In genomic region chr6:112780498-112781096, GRCh38 we compare ENCODE assay signal across 8 cellular contexts.
DNase-seq lines count a peak whose midpoint lies in the region; ATAC-seq, FAIRE-seq and TF ChIP-seq lines count a peak whose summit lies in the region.

No MANE protein-coding gene starts in this region.

- H3K4me1 Mint-ChIP-seq in activated CD4-positive, alpha-beta T cell treated with anti-CD3 and anti-CD28 coated beads, Interleukin-2, amount 10 ng/mL, durations not matched to agents 7 days and 5 days = no peaks in the 10 kb centered on the region
- H3K4me1 Mint-ChIP-seq in stimulated activated naive B cell treated with anti-CD40 and anti-IgM and Interleukin-4, amounts not matched to agents 10 μg/mL and 1 μg/mL and 100 μg/mL, for 72 hours = no peaks in the 10 kb centered on the region

- no peaks in the 10 kb centered on the region for H3K36me3 Mint-ChIP-seq in activated CD4-positive, alpha-beta T cell treated with anti-CD3 and anti-CD28 coated beads, Interleukin-2, amount 10 ng/mL, durations not matched to agents 7 days and 5 days (ENCODE audit: low read depth)
- no peaks in the 10 kb centered on the region for H3K36me3 Mint-ChIP-seq in stimulated activated naive B cell treated with anti-CD40 and anti-IgM and Interleukin-4, amounts not matched to agents 10 μg/mL and 1 μg/mL and 100 μg/mL, for 72 hours

- FAIRE-seq in HTR-8/SVneo (lab: Jason Lieb, UNC) (no peak), kidney (lab: Jason Lieb, UNC) (peak; percentile 86)

- no peak overlapping the region for H3K4me3 ChIP-seq in NT2/D1 (ENCODE audit: insufficient read length, low read depth)
- no peak overlapping the region for H3K4me3 ChIP-seq in breast epithelium
- no peak overlapping the region for H3K4me3 ChIP-seq in kidney (ENCODE audit: low read length in 2 of 2)

- peak; percentile 23 for DNase-seq in activated CD4-positive, alpha-beta T cell treated with anti-CD3 and anti-CD28 coated beads, Interleukin-2, amount 10 ng/mL, durations not matched to agents 7 days and 5 days
- DNase-seq in activated CD4-positive, alpha-beta T cell treated with anti-CD3 and anti-CD28 coated beads for 1 hour = no peak
- DNase-seq in HTR-8/SVneo (ENCODE audit: insufficient read length, low spot score) = peak; percentile 47
- DNase-seq in NT2/D1 (ENCODE audit: low read depth, low spot score) = peak; percentile 64
- peak; percentile 43 to 64 for DNase-seq in breast epithelium (ENCODE audit: low spot score in 2 of 2)
- DNase-seq in kidney = peak; percentile 46
- peak; percentile 51 for DNase-seq in stimulated activated naive B cell treated with anti-CD40 and anti-IgM and Interleukin-4, amounts not matched to agents 10 μg/mL and 1 μg/mL and 100 μg/mL, for 72 hours

- H3K4me1 ChIP-seq in NT2/D1 (ENCODE audit: insufficient read depth, insufficient read length) (no peaks in the 10 kb centered on the region), breast epithelium (no peaks in the 10 kb centered on the region), kidney (ENCODE audit: control insufficient read depth in 1 of 2, insufficient read depth in 1 of 2, low read depth in 1 of 2, low read length in 2 of 2) (no peaks in the 10 kb centered on the region)

- peak; percentile 79 for ATAC-seq in GM21737 (IDR thresholded peaks at IDR 0.05; ENCODE audit: unreplicated experiment)
- peak; percentile 91 to 93 for ATAC-seq in stimulated activated naive B cell treated with anti-CD40 and anti-IgM and Interleukin-4, amounts not matched to agents 10 μg/mL and 1 μg/mL and 100 μg/mL, for 72 hours (replicated peaks)

- H3K9ac ChIP-seq in NT2/D1 (ENCODE audit: insufficient read length, low read depth) = no peak overlapping the region
- H3K9ac ChIP-seq in kidney (ENCODE audit: low read length in 2 of 2) = no peak overlapping the region

- POLR2A ChIA-PET in activated CD4-positive, alpha-beta T cell treated with anti-CD3 and anti-CD28 coated beads, Interleukin-2, amount 10 ng/mL, durations not matched to agents 7 days and 5 days (lab: Charles Lee) = no interaction called here

- no peaks in the 10 kb centered on the region for H3K9me3 Mint-ChIP-seq in activated CD4-positive, alpha-beta T cell treated with anti-CD3 and anti-CD28 coated beads, Interleukin-2, amount 10 ng/mL, durations not matched to agents 7 days and 5 days
- H3K9me3 Mint-ChIP-seq in stimulated activated naive B cell treated with anti-CD40 and anti-IgM and Interleukin-4, amounts not matched to agents 10 μg/mL and 1 μg/mL and 100 μg/mL, for 72 hours = no peaks in the 10 kb centered on the region

- H3K27me3 Mint-ChIP-seq in activated CD4-positive, alpha-beta T cell treated with anti-CD3 and anti-CD28 coated beads, Interleukin-2, amount 10 ng/mL, durations not matched to agents 7 days and 5 days = no peaks in the 10 kb centered on the region
- H3K27me3 Mint-ChIP-seq in stimulated activated naive B cell treated with anti-CD40 and anti-IgM and Interleukin-4, amounts not matched to agents 10 μg/mL and 1 μg/mL and 100 μg/mL, for 72 hours = peaks cover 0 to 7% of the 10 kb centered on the region in 2 donors

- CTCF ChIA-PET in activated CD4-positive, alpha-beta T cell treated with anti-CD3 and anti-CD28 coated beads, Interleukin-2, amount 10 ng/mL, durations not matched to agents 7 days and 5 days (lab: Charles Lee) = no interaction called here

- intact Hi-C loops in breast epithelium (cut with DNase I; ENCODE audit: low total_unique reads) = no loop called here
- intact Hi-C loops in kidney (cut with DNase I) = loop anchor here (10.0 kb wide), 1 partner anchor 1074 kb away; the partner anchor contains the start of gene MARCKS

- no peaks in the 10 kb centered on the region for H3K9me3 ChIP-seq in NT2/D1 (ENCODE audit: insufficient read depth, low read length)
- H3K9me3 ChIP-seq in breast epithelium = no peaks in the 10 kb centered on the region
- no peaks in the 10 kb centered on the region for H3K9me3 ChIP-seq in kidney (ENCODE audit: control insufficient read depth in 1 of 2, low read length in 2 of 2)

- no peak overlapping the region for H3K27ac Mint-ChIP-seq in activated CD4-positive, alpha-beta T cell treated with anti-CD3 and anti-CD28 coated beads, Interleukin-2, amount 10 ng/mL, durations not matched to agents 7 days and 5 days
- H3K27ac Mint-ChIP-seq in stimulated activated naive B cell treated with anti-CD40 and anti-IgM and Interleukin-4, amounts not matched to agents 10 μg/mL and 1 μg/mL and 100 μg/mL, for 72 hours = no peak overlapping the region

- H3K27me3 ChIP-seq in NT2/D1 (ENCODE audit: insufficient read depth, insufficient read length) = no peaks in the 10 kb centered on the region
- H3K27me3 ChIP-seq in breast epithelium = no peaks in the 10 kb centered on the region

- no peak overlapping the region for H3K4me3 Mint-ChIP-seq in activated CD4-positive, alpha-beta T cell treated with anti-CD3 and anti-CD28 coated beads, Interleukin-2, amount 10 ng/mL, durations not matched to agents 7 days and 5 days
- H3K4me3 Mint-ChIP-seq in stimulated activated naive B cell treated with anti-CD40 and anti-IgM and Interleukin-4, amounts not matched to agents 10 μg/mL and 1 μg/mL and 100 μg/mL, for 72 hours = no peak overlapping the region

- H3K36me3 ChIP-seq in NT2/D1 (ENCODE audit: insufficient read depth, insufficient read length, low read length) = no peaks in the 10 kb centered on the region
- no peaks in the 10 kb centered on the region for H3K36me3 ChIP-seq in breast epithelium
- no peaks in the 10 kb centered on the region for H3K36me3 ChIP-seq in kidney (ENCODE audit: control insufficient read depth in 1 of 2, insufficient read depth in 2 of 2, low read length in 2 of 2)

- TF ChIP-seq CTCF in breast epithelium (IDR thresholded peaks at IDR 0.05) = peak; percentile 75 to 93 (median 84)
- TF ChIP-seq CTCF in kidney (IDR thresholded peaks at IDR 0.05; ENCODE audit: borderline replicate concordance, extremely low read depth, insufficient read depth) = peak; percentile 77

- H3K27ac ChIP-seq in breast epithelium (no peak overlapping the region), kidney (ENCODE audit: low read depth in 2 of 2, low read length in 2 of 2) (no peak overlapping the region)

- TF ChIP-seq POLR2A in breast epithelium (IDR thresholded peaks at IDR 0.05) = no peak
